9 cellular contexts compared by ENCODE assay signal in genomic region chr15:66707310-66708160, GRCh38. TPM values are rescaled to one million over a fixed set of nuclear protein-coding genes. Genes with fewer than 3 reads are reported as not detected.
A peak's percentile ranks its signal among the peaks of the same experiment; 100 is the strongest.
DNase-seq lines count a peak whose midpoint lies in the region; ATAC-seq, FAIRE-seq and TF ChIP-seq lines count a peak whose summit lies in the region.
"Had no signal": no experiment of that assay in that cellular context is flagged by ENCODE, and none has a peak within 500 bp of the region (broad histone marks: within the 10 kb centered on the region; RNA-seq: fewer than 3 reads in every experiment).

No MANE protein-coding gene starts in this region.

- peaks cover 40% of the 10 kb centered on the region for H3K79me2 ChIP-seq in astrocyte (ENCODE audit: insufficient read depth, low read length)

- no peak for TF ChIP-seq CTCF in astrocyte (IDR thresholded peaks at IDR 0.05; ENCODE audit: insufficient read depth, low read depth, low read length)
- no peak for TF ChIP-seq CTCF in vagina (IDR thresholded peaks at IDR 0.05)

- H3K4me1 ChIP-seq in astrocyte (ENCODE audit: insufficient read depth, low read length) (peaks cover 16% of the 10 kb centered on the region), vagina (peaks cover 56% of the 10 kb centered on the region)

- no peak overlapping the region for H3K4me3 ChIP-seq in astrocyte (ENCODE audit: insufficient read depth, low read depth, low read length)
- peak overlapping the region; percentile 2 to 14 for H3K4me3 ChIP-seq in vagina
- H3K4me3 ChIP-seq: BLaER1 treated with 17β-estradiol and CSF1 and Interleukin-3, amounts not matched to agents 10 nM and 100 nM had no signal

- FAIRE-seq in astrocyte (lab: Jason Lieb, UNC), result no peak

- DNase-seq in NCI-H345 (lab: John Stamatoyannopoulos, UW), result peak; percentile 6
- DNase-seq in NCI-H345 treated with DMSO at 0.1 percent for 48 hours (lab: John Stamatoyannopoulos, UW; ENCODE audit: unreplicated experiment), result no peak
- peak; percentile 39 for DNase-seq in astrocyte (ENCODE audit: low read depth)
- DNase-seq in left colon, result peak; percentile 58
- DNase-seq in vagina (ENCODE audit: extremely low spot score in 2 of 2), result no peak
- DNase-seq in stimulated activated naive B cell treated with anti-CD40 and anti-IgM and Interleukin-4, amounts not matched to agents 10 μg/mL and 1 μg/mL and 100 μg/mL, for 72 hours, result no peak
- DNase-seq in stimulated activated CD4-positive, alpha-beta T cell treated with anti-CD3 and anti-CD28 coated beads, Interleukin-2, amount 100 ng/mL, for 48 hours, result no peak
- no peak for DNase-seq in effector memory CD8-positive, alpha-beta T cell

- H3K27me3 Mint-ChIP-seq in astrocyte (ENCODE audit: low read depth, unreplicated experiment), result peaks cover 23% of the 10 kb centered on the region
- peaks cover 17 to 28% of the 10 kb centered on the region in 2 donors for H3K27me3 Mint-ChIP-seq in stimulated activated naive B cell treated with anti-CD40 and anti-IgM and Interleukin-4, amounts not matched to agents 10 μg/mL and 1 μg/mL and 100 μg/mL, for 72 hours
- peaks cover 19 to 31% of the 10 kb centered on the region in 2 donors for H3K27me3 Mint-ChIP-seq in effector memory CD8-positive, alpha-beta T cell

- H3K27ac ChIP-seq in astrocyte (ENCODE audit: low read depth, low read length), result no peak overlapping the region
- H3K27ac ChIP-seq in vagina, result peak overlapping the region; percentile 65
- H3K27ac ChIP-seq: BLaER1 treated with 17β-estradiol and CSF1 and Interleukin-3, amounts not matched to agents 10 nM and 100 nM had no signal

- H3K9me3 ChIP-seq in astrocyte (ENCODE audit: insufficient read depth, low read depth, low read length) (no peaks in the 10 kb centered on the region), vagina (no peaks in the 10 kb centered on the region)
- H3K9me3 ChIP-seq: BLaER1 treated with 17β-estradiol and CSF1 and Interleukin-3, amounts not matched to agents 10 nM and 100 nM had no signal

- peaks cover 4% of the 10 kb centered on the region for H3K36me3 Mint-ChIP-seq in astrocyte (ENCODE audit: low read depth, unreplicated experiment)
- H3K36me3 Mint-ChIP-seq in stimulated activated naive B cell treated with anti-CD40 and anti-IgM and Interleukin-4, amounts not matched to agents 10 μg/mL and 1 μg/mL and 100 μg/mL, for 72 hours, result no peaks in the 10 kb centered on the region
- H3K36me3 Mint-ChIP-seq in effector memory CD8-positive, alpha-beta T cell (ENCODE audit: insufficient read depth), result peaks cover 7% of the 10 kb centered on the region

- intact Hi-C loops in left colon (cut with DNase I, micrococcal nuclease) (loop anchor here in 1 of 2 donors (5.0 kb wide), 1 partner anchor 65 kb away; no protein-coding TSS in a partner anchor), vagina (cut with DNase I) (loop anchor here (5.0 kb wide), 1 partner anchor 65 kb away; no protein-coding TSS in a partner anchor)

- H3K27me3 ChIP-seq in astrocyte (ENCODE audit: insufficient read depth, low read length) (no peaks in the 10 kb centered on the region), vagina (no peaks in the 10 kb centered on the region)

- no peaks in the 10 kb centered on the region for H3K9me3 Mint-ChIP-seq in astrocyte (ENCODE audit: unreplicated experiment)
- H3K9me3 Mint-ChIP-seq in stimulated activated naive B cell treated with anti-CD40 and anti-IgM and Interleukin-4, amounts not matched to agents 10 μg/mL and 1 μg/mL and 100 μg/mL, for 72 hours, result no peaks in the 10 kb centered on the region
- no peaks in the 10 kb centered on the region for H3K9me3 Mint-ChIP-seq in effector memory CD8-positive, alpha-beta T cell

- no peak for TF ChIP-seq POLR2A in vagina (IDR thresholded peaks at IDR 0.05)

- peak overlapping the region; percentile 7 for H3K9ac ChIP-seq in astrocyte (ENCODE audit: low read length)
- H3K9ac ChIP-seq: BLaER1 treated with 17β-estradiol and CSF1 and Interleukin-3, amounts not matched to agents 10 nM and 100 nM had no signal

- peaks cover 9% of the 10 kb centered on the region for H3K4me1 Mint-ChIP-seq in astrocyte (ENCODE audit: low read depth, unreplicated experiment)
- peaks cover 4 to 12% of the 10 kb centered on the region in 2 donors for H3K4me1 Mint-ChIP-seq in stimulated activated naive B cell treated with anti-CD40 and anti-IgM and Interleukin-4, amounts not matched to agents 10 μg/mL and 1 μg/mL and 100 μg/mL, for 72 hours
- H3K4me1 Mint-ChIP-seq in effector memory CD8-positive, alpha-beta T cell (ENCODE audit: low read depth in 2 of 2), result peaks cover 0 to 4% of the 10 kb centered on the region in 2 donors

- ATAC-seq in left colon, result peak; percentile 41
- ATAC-seq in stimulated activated naive B cell treated with anti-CD40 and anti-IgM and Interleukin-4, amounts not matched to agents 10 μg/mL and 1 μg/mL and 100 μg/mL, for 72 hours (replicated peaks), result no peak
- no peak for ATAC-seq in effector memory CD8-positive, alpha-beta T cell (replicated peaks)

- H3K4me3 Mint-ChIP-seq in astrocyte (ENCODE audit: unreplicated experiment), result peak overlapping the region; percentile 14
- H3K4me3 Mint-ChIP-seq in stimulated activated naive B cell treated with anti-CD40 and anti-IgM and Interleukin-4, amounts not matched to agents 10 μg/mL and 1 μg/mL and 100 μg/mL, for 72 hours, result no peak overlapping the region
- H3K4me3 Mint-ChIP-seq in effector memory CD8-positive, alpha-beta T cell, result no peak overlapping the region

- H3K36me3 ChIP-seq in astrocyte (ENCODE audit: insufficient read depth, low read length) (no peaks in the 10 kb centered on the region), vagina (no peaks in the 10 kb centered on the region)

- peak overlapping the region; percentile 61 for H3K4me2 ChIP-seq in astrocyte (ENCODE audit: low read length)

- H4K20me1 ChIP-seq in astrocyte (ENCODE audit: insufficient read depth, low read length), result peaks cover 36% of the 10 kb centered on the region

- H3K27ac Mint-ChIP-seq in astrocyte (ENCODE audit: unreplicated experiment), result no peak overlapping the region
- no peak overlapping the region for H3K27ac Mint-ChIP-seq in stimulated activated naive B cell treated with anti-CD40 and anti-IgM and Interleukin-4, amounts not matched to agents 10 μg/mL and 1 μg/mL and 100 μg/mL, for 72 hours
- H3K27ac Mint-ChIP-seq in effector memory CD8-positive, alpha-beta T cell, result no peak overlapping the region

- H2AFZ ChIP-seq in astrocyte (ENCODE audit: low read depth, low read length), result no peak overlapping the region

RNA-seq across cellular contexts. Expression of gene SMAD6, which starts 5.5 kb away (rescaled TPM):
- total RNA-seq in astrocyte (2.7 and 4.0 TPM in 2 replicates), left colon (10 to 100 TPM in 1 of 2 donors, 1 to 10 TPM in 1; 9.6 to 11.2 TPM), vagina (28.5 TPM)

Comparison
In these comparisons a context has a peak if more than half of its experiments do, and no peak if none do; other contexts are left out.
1. DNase-seq: peak in NCI-H345 (single experiment), astrocyte (single experiment) and left colon (2 of 2); none in NCI-H345 treated with DMSO at 0.1 percent for 48 hours (single experiment), vagina (0 of 2), stimulated activated naive B cell treated with anti-CD40 and anti-IgM and Interleukin-4, amounts not matched to agents 10 μg/mL and 1 μg/mL and 100 μg/mL, for 72 hours (single experiment), stimulated activated CD4-positive, alpha-beta T cell treated with anti-CD3 and anti-CD28 coated beads, Interleukin-2, amount 100 ng/mL, for 48 hours (0 of 2) and effector memory CD8-positive, alpha-beta T cell (0 of 3).